In genomic region chr1:214290399-214291037, GRCh38 we compare ENCODE assay signal across 18 cellular contexts.
DNase-seq lines count a peak whose midpoint lies in the region; ATAC-seq and TF ChIP-seq lines count a peak whose summit lies in the region.
"Had no signal": no experiment of that assay in that cellular context is flagged by ENCODE, and none has a peak within 500 bp of the region (broad histone marks: within the 10 kb centered on the region; RNA-seq: fewer than 3 reads in every experiment).

No MANE protein-coding gene starts in this region.

- intact Hi-C loops in tibial artery (cut with DNase I; ENCODE audit: low total_unique reads) = no loop called here

- no peak for DNase-seq in stimulated activated naive CD8-positive, alpha-beta T cell treated with anti-CD3 and anti-CD28 coated beads, Interleukin-15, amount 100 ng/mL, for 72 hours
- DNase-seq in stimulated activated naive CD8-positive, alpha-beta T cell treated with anti-CD3 and anti-CD28 coated beads, Interleukin-15, Interleukin-2, amounts not matched to agents 100 U/mL and 50 U/mL, for 24 hours = no peak
- no peak for DNase-seq in activated naive CD4-positive, alpha-beta T cell (lab: John Stamatoyannopoulos, UW)
- DNase-seq in NCI-H226 = no peak
- DNase-seq in tibial artery = no peak
- DNase-seq: activated naive CD8-positive, alpha-beta T cell treated with anti-CD3 and anti-CD28 coated beads, Interleukin-2, amount 50 U/mL, for 24 hours; CD4-positive, alpha-beta T cell; NCI-H2029; NCI-H526 treated with DMSO at 0.1 percent for 48 hours; nucleus accumbens; stimulated activated CD4-positive, alpha-beta T cell treated with anti-CD3 and anti-CD28 coated beads, Interleukin-15, amount 100 ng/mL, for 24 hours; SW 1271 had no signal

- H3K4me1 ChIP-seq in iPS-15b (ENCODE audit: control insufficient read depth, insufficient read depth, low read length) (peaks cover 37% of the 10 kb centered on the region), tibial artery (no peaks in the 10 kb centered on the region)
- H3K4me1 ChIP-seq: suprapubic skin had no signal

- no peaks in the 10 kb centered on the region for H3K9me3 Mint-ChIP-seq in stimulated activated naive CD8-positive, alpha-beta T cell treated with anti-CD3 and anti-CD28 coated beads, Interleukin-15, amount 100 ng/mL, for 72 hours
- H3K9me3 Mint-ChIP-seq: activated naive CD8-positive, alpha-beta T cell treated with anti-CD3 and anti-CD28 coated beads, Interleukin-2, amount 50 U/mL, for 24 hours; brain; CD4-positive, alpha-beta T cell had no signal

- H3K36me3 ChIP-seq in iPS-15b (ENCODE audit: control insufficient read depth, insufficient read depth, low read length) (no peaks in the 10 kb centered on the region), tibial artery (no peaks in the 10 kb centered on the region)
- H3K36me3 ChIP-seq: suprapubic skin had no signal

- peak overlapping the region; percentile 24 for H3K4me3 ChIP-seq in iPS-15b (ENCODE audit: low read depth, low read length)
- H3K4me3 ChIP-seq in tibial artery = no peak overlapping the region
- H3K4me3 ChIP-seq: K562, suprapubic skin had no signal

- H3K9me3 ChIP-seq in iPS-15b (ENCODE audit: control insufficient read depth, insufficient read depth, low read length) = no peaks in the 10 kb centered on the region
- H3K9me3 ChIP-seq in tibial artery = no peaks in the 10 kb centered on the region
- H3K9me3 ChIP-seq: suprapubic skin had no signal

- no peak overlapping the region for H3K4me3 Mint-ChIP-seq in stimulated activated naive CD8-positive, alpha-beta T cell treated with anti-CD3 and anti-CD28 coated beads, Interleukin-15, amount 100 ng/mL, for 72 hours
- H3K4me3 Mint-ChIP-seq: activated naive CD8-positive, alpha-beta T cell treated with anti-CD3 and anti-CD28 coated beads, Interleukin-2, amount 50 U/mL, for 24 hours; brain; CD4-positive, alpha-beta T cell had no signal

- H3K27me3 Mint-ChIP-seq in stimulated activated naive CD8-positive, alpha-beta T cell treated with anti-CD3 and anti-CD28 coated beads, Interleukin-15, amount 100 ng/mL, for 72 hours = no peaks in the 10 kb centered on the region
- H3K27me3 Mint-ChIP-seq: activated naive CD8-positive, alpha-beta T cell treated with anti-CD3 and anti-CD28 coated beads, Interleukin-2, amount 50 U/mL, for 24 hours; CD4-positive, alpha-beta T cell had no signal

- H3K4me1 Mint-ChIP-seq in stimulated activated naive CD8-positive, alpha-beta T cell treated with anti-CD3 and anti-CD28 coated beads, Interleukin-15, amount 100 ng/mL, for 72 hours = peaks cover 46% of the 10 kb centered on the region

- peak overlapping the region; percentile 13 to 70 for H3K27ac Mint-ChIP-seq in stimulated activated naive CD8-positive, alpha-beta T cell treated with anti-CD3 and anti-CD28 coated beads, Interleukin-15, amount 100 ng/mL, for 72 hours
- H3K27ac Mint-ChIP-seq: activated naive CD8-positive, alpha-beta T cell treated with anti-CD3 and anti-CD28 coated beads, Interleukin-2, amount 50 U/mL, for 24 hours; brain; CD4-positive, alpha-beta T cell had no signal

- TF ChIP-seq CTCF in VCaP (conservative IDR thresholded peaks at IDR 0.05) = no peak
- TF ChIP-seq CTCF in tibial artery (IDR thresholded peaks at IDR 0.05) = no peak

- no peak for ATAC-seq in stimulated activated naive CD8-positive, alpha-beta T cell treated with anti-CD3 and anti-CD28 coated beads, Interleukin-15, amount 100 ng/mL, for 72 hours
- no peak for ATAC-seq in stimulated activated naive CD8-positive, alpha-beta T cell treated with anti-CD3 and anti-CD28 coated beads, Interleukin-15, Interleukin-2, amounts not matched to agents 100 U/mL and 50 U/mL, for 24 hours
- ATAC-seq in GM18858 (IDR thresholded peaks at IDR 0.05; ENCODE audit: unreplicated experiment) = no peak
- ATAC-seq: activated naive CD8-positive, alpha-beta T cell treated with anti-CD3 and anti-CD28 coated beads, Interleukin-2, amount 50 U/mL, for 24 hours had no signal

- H3K27ac ChIP-seq in VCaP (peak overlapping the region; percentile 10; the same call in 1 of the 2 replicates), tibial artery (no peak overlapping the region)
- H3K27ac ChIP-seq: suprapubic skin had no signal

- H3K27me3 ChIP-seq in iPS-15b (ENCODE audit: control insufficient read depth, insufficient read depth, low read length) (peaks cover 50% of the 10 kb centered on the region), tibial artery (no peaks in the 10 kb centered on the region)
- H3K27me3 ChIP-seq: suprapubic skin had no signal

- H3K9ac ChIP-seq in iPS-15b (ENCODE audit: low read depth, low read length) = no peak overlapping the region
